9 cellular contexts compared by ENCODE assay signal in genomic region chr4:73055241-73055897, GRCh38. TPM values are rescaled to one million over a fixed set of nuclear protein-coding genes. Genes with fewer than 3 reads are reported as not detected.
DNase-seq lines count a peak whose midpoint lies in the region; ATAC-seq and TF ChIP-seq lines count a peak whose summit lies in the region.
"Had no signal": no experiment of that assay in that cellular context is flagged by ENCODE, and none has a peak within 500 bp of the region (broad histone marks: within the 10 kb centered on the region; RNA-seq: fewer than 3 reads in every experiment).

No MANE protein-coding gene starts in this region.

- no peaks in the 10 kb centered on the region for H3K4me1 Mint-ChIP-seq in CD14-positive monocyte

- TF ChIP-seq CTCF in fibroblast of villous mesenchyme (IDR thresholded peaks at IDR 0.05; ENCODE audit: insufficient read depth, low read depth, low read length): no peak
- no peak for TF ChIP-seq CTCF in CD14-positive monocyte (IDR thresholded peaks at IDR 0.05)

- peak; percentile 67 for ATAC-seq in GM18861 (IDR thresholded peaks at IDR 0.05; ENCODE audit: unreplicated experiment)
- peak; percentile 93 for ATAC-seq in GM21526 (IDR thresholded peaks at IDR 0.05; ENCODE audit: low FRiP score, unreplicated experiment)
- peak; percentile 95 for ATAC-seq in HG03280 (IDR thresholded peaks at IDR 0.05; ENCODE audit: unreplicated experiment)

- H3K27ac Mint-ChIP-seq in CD14-positive monocyte: peak overlapping the region in 2 of 7 donors; percentile 1 to 4

- H3K9me3 Mint-ChIP-seq in CD14-positive monocyte: peaks cover 0 to 4% (median 1%) of the 10 kb centered on the region in 7 donors

- peak; percentile 6 for DNase-seq in fibroblast of villous mesenchyme (ENCODE audit: low read depth)
- DNase-seq in CD14-positive monocyte (ENCODE audit: low spot score): no peak
- no peak for DNase-seq in cerebellar nuclear complex (lab: John Stamatoyannopoulos, UW)
- DNase-seq in DMS53 treated with DMSO at 0.1 percent for 48 hours (lab: John Stamatoyannopoulos, UW; ENCODE audit: unreplicated experiment): no peak
- DNase-seq in activated CD4-positive, alpha-beta T cell treated with anti-CD3 and anti-CD28 coated beads for 48 hours: no peak
- DNase-seq: upper lobe of left lung had no signal

- peaks cover 68 to 78% of the 10 kb centered on the region in 2 donors for H3K36me3 Mint-ChIP-seq in CD14-positive monocyte

- no peak overlapping the region for H3K4me3 Mint-ChIP-seq in CD14-positive monocyte

- intact Hi-C loops in CD14-positive monocyte (cut with micrococcal nuclease): no loop called here

- H3K27me3 Mint-ChIP-seq in CD14-positive monocyte (ENCODE audit: low read depth in 3 of 3): peaks cover 0 to 2% (median 0%) of the 10 kb centered on the region in 3 donors

- no peak overlapping the region for H3K4me3 ChIP-seq in fibroblast of villous mesenchyme (ENCODE audit: low read depth, low read length)
- H3K4me3 ChIP-seq: upper lobe of left lung had no signal

RNA-seq across cellular contexts. Expression of gene COX18, which starts 14.1 kb away (rescaled TPM):
- 31.6 and 36.3 TPM in 2 replicates for total RNA-seq in fibroblast of villous mesenchyme
- polyA plus RNA-seq in CD14-positive monocyte: 10 to 100 TPM in 1 of 2 donors, 1 to 10 TPM in 1; 8.3 to 10.3 TPM
